ENCODE assay signal across 13 cellular contexts in the genomic region with DNA sequence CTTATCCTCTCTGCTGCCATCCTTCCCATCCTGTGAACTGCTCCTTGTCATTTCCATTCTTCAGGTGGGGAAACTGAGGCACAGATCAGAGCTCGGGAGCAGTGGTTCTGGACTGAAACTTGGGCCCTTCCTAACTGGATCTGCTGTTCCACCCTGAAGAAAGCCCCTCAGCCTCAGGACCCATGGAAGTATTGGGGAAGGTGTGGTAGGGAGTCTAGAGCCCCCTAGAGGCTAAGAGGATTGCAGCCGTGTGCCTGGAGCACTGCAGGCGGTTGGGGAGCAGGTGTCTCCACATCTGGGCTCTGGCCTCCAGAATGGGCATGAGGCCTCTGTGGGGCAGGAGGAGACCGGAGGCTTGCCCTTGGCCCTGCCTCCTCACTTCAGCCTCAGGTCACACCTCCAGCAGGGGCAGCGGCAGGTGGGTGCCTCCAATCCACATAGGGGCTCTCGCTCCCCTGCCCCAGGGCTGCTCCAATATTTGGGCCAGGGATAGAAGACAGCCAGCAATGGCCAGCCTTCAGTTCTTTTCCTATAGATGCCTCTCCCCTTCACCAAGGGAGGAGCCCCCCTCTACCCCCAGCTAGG. TPM values are rescaled to one million over a fixed set of nuclear protein-coding genes. Genes with fewer than 3 reads are reported as not detected.
DNase-seq lines count a peak whose midpoint lies in the region; ATAC-seq and TF ChIP-seq lines count a peak whose summit lies in the region.
"Had no signal": no experiment of that assay in that cellular context is flagged by ENCODE, and none has a peak within 500 bp of the region (broad histone marks: within the 10 kb centered on the region; RNA-seq: fewer than 3 reads in every experiment).

No MANE protein-coding gene starts in this region.

- DNase-seq in SIG-M5 treated with dmso at 0.1 percent for 504 hours (lab: John Stamatoyannopoulos, UW; ENCODE audit: unreplicated experiment) (peak; percentile 35), SIG-M5 (lab: John Stamatoyannopoulos, UW) (no peak), NB4 (ENCODE audit: low read depth) (peak; percentile 35), colonic mucosa (no peak), progenitor cell of endocrine pancreas (ENCODE audit: low spot score, unreplicated experiment) (no peak), H4 (ENCODE audit: low spot score) (no peak), C1 segment of cervical spinal cord (lab: John Stamatoyannopoulos, UW) (no peak)
- DNase-seq: activated CD4-positive, alpha-beta T cell treated with anti-CD3 and anti-CD28 coated beads, Interleukin-2, amount 10 ng/mL, durations not matched to agents 24 days and 14 days; CD4-positive, CD25-positive, alpha-beta regulatory T cell; foreskin melanocyte; Peyer's patch had no signal

- H3K4me3 ChIP-seq in NB4 (ENCODE audit: low read depth, low read length) (no peak overlapping the region), colonic mucosa (no peak overlapping the region)
- H3K4me3 ChIP-seq: Peyer's patch had no signal

- no peak overlapping the region for H3K27ac Mint-ChIP-seq in progenitor cell of endocrine pancreas
- H3K27ac Mint-ChIP-seq: activated CD4-positive, alpha-beta T cell treated with anti-CD3 and anti-CD28 coated beads, Interleukin-2, amount 10 ng/mL, durations not matched to agents 24 days and 14 days; CD4-positive, CD25-positive, alpha-beta regulatory T cell; mesothelial cell of epicardium had no signal

- no peak overlapping the region for H3K9ac ChIP-seq in colonic mucosa (ENCODE audit: low read depth in 2 of 2, low read length in 2 of 2)

- H3K27ac ChIP-seq in colonic mucosa = no peak overlapping the region
- H3K27ac ChIP-seq: Peyer's patch had no signal

- intact Hi-C loops in colonic mucosa (cut with DNase I) = no loop called here

- peaks cover 5% of the 10 kb centered on the region for H3K9me3 Mint-ChIP-seq in progenitor cell of endocrine pancreas (ENCODE audit: low read depth)
- H3K9me3 Mint-ChIP-seq: activated CD4-positive, alpha-beta T cell treated with anti-CD3 and anti-CD28 coated beads, Interleukin-2, amount 10 ng/mL, durations not matched to agents 24 days and 14 days; CD4-positive, CD25-positive, alpha-beta regulatory T cell had no signal

- H3K36me3 ChIP-seq in colonic mucosa = no peaks in the 10 kb centered on the region
- H3K36me3 ChIP-seq: Peyer's patch had no signal

- peaks cover 24% of the 10 kb centered on the region for H3K4me1 Mint-ChIP-seq in progenitor cell of endocrine pancreas (ENCODE audit: low read depth)
- H3K4me1 Mint-ChIP-seq: activated CD4-positive, alpha-beta T cell treated with anti-CD3 and anti-CD28 coated beads, Interleukin-2, amount 10 ng/mL, durations not matched to agents 24 days and 14 days had no signal

- no peaks in the 10 kb centered on the region for H3K9me3 ChIP-seq in colonic mucosa
- H3K9me3 ChIP-seq: Peyer's patch had no signal

- no peaks in the 10 kb centered on the region for H3K36me3 Mint-ChIP-seq in progenitor cell of endocrine pancreas (ENCODE audit: insufficient read depth)
- H3K36me3 Mint-ChIP-seq: CD4-positive, CD25-positive, alpha-beta regulatory T cell; mesothelial cell of epicardium had no signal

- no peak overlapping the region for H3K4me3 Mint-ChIP-seq in progenitor cell of endocrine pancreas (ENCODE audit: low read depth)
- H3K4me3 Mint-ChIP-seq: activated CD4-positive, alpha-beta T cell treated with anti-CD3 and anti-CD28 coated beads, Interleukin-2, amount 10 ng/mL, durations not matched to agents 24 days and 14 days; CD4-positive, CD25-positive, alpha-beta regulatory T cell; mesothelial cell of epicardium had no signal

- no peaks in the 10 kb centered on the region for H3K4me1 ChIP-seq in colonic mucosa
- H3K4me1 ChIP-seq: Peyer's patch had no signal

- peaks cover 4% of the 10 kb centered on the region for H3K27me3 ChIP-seq in colonic mucosa

- TF ChIP-seq CTCF in NB4 (IDR thresholded peaks at IDR 0.05; ENCODE audit: low read depth, low read length) = peak; percentile 70
- TF ChIP-seq CTCF in colonic mucosa (IDR thresholded peaks at IDR 0.05) = peak; percentile 29
- TF ChIP-seq CTCF in progenitor cell of endocrine pancreas (IDR thresholded peaks at IDR 0.05; ENCODE audit: unreplicated experiment) = peak; percentile 39

- peaks cover 28% of the 10 kb centered on the region for H3K27me3 Mint-ChIP-seq in progenitor cell of endocrine pancreas

- ATAC-seq in GM19324 (IDR thresholded peaks at IDR 0.05; ENCODE audit: low FRiP score, unreplicated experiment) = no peak

- no peak for TF ChIP-seq POLR2A in NB4 (IDR thresholded peaks at IDR 0.05; ENCODE audit: extremely low read depth, insufficient read length)

RNA-seq across cellular contexts. Expression of gene DNAJB8, which starts 28.1 kb away (rescaled TPM):
- total RNA-seq in colonic mucosa = not detected
- not detected in 2 replicates for total RNA-seq in progenitor cell of endocrine pancreas
- total RNA-seq in H4 (2014; rRNA removed; shearing (Covaris generic)) = not detected in 2 replicates
- total RNA-seq: activated CD4-positive, alpha-beta T cell treated with anti-CD3 and anti-CD28 coated beads, Interleukin-2, amount 10 ng/mL, durations not matched to agents 24 days and 14 days; CD4-positive, CD25-positive, alpha-beta regulatory T cell; mesothelial cell of epicardium; Peyer's patch had no signal

RNA-seq across cellular contexts. Expression of gene GATA2, which starts 54.4 kb away (rescaled TPM):
- total RNA-seq in colonic mucosa (1 to 10 TPM; 5.8 to 8.1 TPM), progenitor cell of endocrine pancreas (1.7 and 1.9 TPM in 2 replicates)
- 4.0 TPM in 2 replicates for total RNA-seq in H4 (2014; rRNA removed; shearing (Covaris generic))
- total RNA-seq: activated CD4-positive, alpha-beta T cell treated with anti-CD3 and anti-CD28 coated beads, Interleukin-2, amount 10 ng/mL, durations not matched to agents 24 days and 14 days had no signal

Comparison
In these comparisons a context has a peak if more than half of its experiments do, and no peak if none do; other contexts are left out.
1. DNase-seq: peak in SIG-M5 treated with dmso at 0.1 percent for 504 hours (single experiment) and NB4 (single experiment); none in SIG-M5 (single experiment), colonic mucosa (single experiment), progenitor cell of endocrine pancreas (single experiment), H4 (single experiment) and C1 segment of cervical spinal cord (0 of 14).
2. Peak in every context shown above with its lines, with median percentiles within 50 percentile points of each other: CTCF ChIP-seq.